In the genomic region with DNA sequence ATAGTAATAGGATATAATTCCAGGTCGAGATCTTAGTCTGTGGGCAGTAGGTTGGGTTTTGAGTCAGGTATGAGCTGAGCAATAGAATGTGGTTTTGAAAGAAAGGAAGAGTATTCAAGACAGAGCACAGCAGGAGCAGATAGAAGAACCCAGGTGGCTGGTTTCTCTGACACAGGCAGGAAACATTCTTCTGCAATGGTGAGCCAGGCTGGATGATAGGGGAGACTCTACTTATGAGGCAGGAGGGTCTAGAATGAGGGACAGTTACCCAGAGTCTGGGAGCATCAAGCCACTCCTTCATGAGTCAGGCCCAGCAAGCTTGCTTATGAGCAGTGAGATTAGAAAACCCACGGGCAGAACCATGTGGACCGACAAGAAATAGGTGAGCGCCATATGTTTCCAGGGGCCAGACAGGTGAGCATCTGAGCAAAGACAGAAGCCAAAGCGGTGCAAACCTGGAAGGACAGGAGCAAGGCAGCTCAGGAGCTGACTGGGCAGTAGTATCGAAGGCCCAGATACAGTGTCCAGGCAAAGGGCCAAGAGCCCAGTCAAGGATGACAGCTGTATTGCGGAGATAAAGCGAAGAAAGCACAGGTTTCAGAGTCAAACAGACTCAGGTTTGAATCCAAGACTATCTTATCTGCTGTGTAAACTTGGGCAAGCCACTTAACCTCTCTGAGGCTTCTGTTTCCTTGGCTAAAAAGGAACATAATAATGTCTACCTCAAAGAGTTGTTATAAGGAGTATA, we compare ENCODE assay signal across 1 cellular context.
A peak's percentile ranks its signal among the peaks of the same experiment; 100 is the strongest.
TF ChIP-seq lines count a peak whose summit lies in the region.

No MANE protein-coding gene starts in this region.

TF ChIP-seq in K562, 482 proteins besides CTCF, POLR2A, EP300 and RAD21 (continued from another document and continues in another):
- no peak for TF ChIP-seq XRCC4 (IDR thresholded peaks at IDR 0.05; ENCODE audit: extremely low read depth, insufficient read depth, insufficient read length)
- TF ChIP-seq NR2C1 (IDR thresholded peaks at IDR 0.05): no peak
- TF ChIP-seq NR2C1 (tag; IDR thresholded peaks at IDR 0.05): no peak
- TF ChIP-seq ZNF324 (CRISPR knock-in tag; IDR thresholded peaks at IDR 0.05): no peak
- TF ChIP-seq ZBED1 (IDR thresholded peaks at IDR 0.05): no peak
- TF ChIP-seq GATAD2B (IDR thresholded peaks at IDR 0.05; ENCODE audit: borderline replicate concordance): no peak
- TF ChIP-seq CHCHD3 (CRISPR knock-in tag; IDR thresholded peaks at IDR 0.05): no peak
- TF ChIP-seq, protein P1, sequence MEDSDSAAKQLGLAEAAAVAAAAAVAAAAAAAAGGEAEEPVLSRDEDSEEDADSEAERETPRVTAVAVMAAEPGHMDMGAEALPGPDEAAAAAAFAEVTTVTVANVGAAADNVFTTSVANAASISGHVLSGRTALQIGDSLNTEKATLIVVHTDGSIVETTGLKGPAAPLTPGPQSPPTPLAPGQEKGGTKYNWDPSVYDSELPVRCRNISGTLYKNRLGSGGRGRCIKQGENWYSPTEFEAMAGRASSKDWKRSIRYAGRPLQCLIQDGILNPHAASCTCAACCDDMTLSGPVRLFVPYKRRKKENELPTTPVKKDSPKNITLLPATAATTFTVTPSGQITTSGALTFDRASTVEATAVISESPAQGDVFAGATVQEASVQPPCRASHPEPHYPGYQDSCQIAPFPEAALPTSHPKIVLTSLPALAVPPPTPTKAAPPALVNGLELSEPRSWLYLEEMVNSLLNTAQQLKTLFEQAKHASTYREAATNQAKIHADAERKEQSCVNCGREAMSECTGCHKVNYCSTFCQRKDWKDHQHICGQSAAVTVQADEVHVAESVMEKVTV (CRISPR knock-in tag; IDR thresholded peaks at IDR 0.05): no peak
- no peak for TF ChIP-seq SAFB2 (IDR thresholded peaks at IDR 0.05; ENCODE audit: borderline replicate concordance, low read depth, low read length, severe bottlenecking)
- TF ChIP-seq ZNF146 (CRISPR knock-in tag; IDR thresholded peaks at IDR 0.05; ENCODE audit: unreplicated experiment): no peak
- TF ChIP-seq TCF3 (CRISPR knock-in tag; IDR thresholded peaks at IDR 0.05): peak; percentile 89
- TF ChIP-seq, protein P2, sequence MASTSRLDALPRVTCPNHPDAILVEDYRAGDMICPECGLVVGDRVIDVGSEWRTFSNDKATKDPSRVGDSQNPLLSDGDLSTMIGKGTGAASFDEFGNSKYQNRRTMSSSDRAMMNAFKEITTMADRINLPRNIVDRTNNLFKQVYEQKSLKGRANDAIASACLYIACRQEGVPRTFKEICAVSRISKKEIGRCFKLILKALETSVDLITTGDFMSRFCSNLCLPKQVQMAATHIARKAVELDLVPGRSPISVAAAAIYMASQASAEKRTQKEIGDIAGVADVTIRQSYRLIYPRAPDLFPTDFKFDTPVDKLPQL (IDR thresholded peaks at IDR 0.05; ENCODE audit: extremely low read depth, insufficient read length): no peak
- no peak for TF ChIP-seq PCBP2 (IDR thresholded peaks at IDR 0.05; ENCODE audit: low read depth, low read length, poor library complexity, severe bottlenecking)
- TF ChIP-seq ZNF253 (CRISPR knock-in tag; conservative IDR thresholded peaks at IDR 0.05): no peak
- no peak for TF ChIP-seq BRD9 (IDR thresholded peaks at IDR 0.05; ENCODE audit: low read depth, partially characterized antibody)
- no peak for TF ChIP-seq HCFC1 (IDR thresholded peaks at IDR 0.05; ENCODE audit: low read depth, low read length)
- TF ChIP-seq MYNN (IDR thresholded peaks at IDR 0.05): no peak
- no peak for TF ChIP-seq MYNN (CRISPR knock-in tag; IDR thresholded peaks at IDR 0.05)
- TF ChIP-seq, protein P3, sequence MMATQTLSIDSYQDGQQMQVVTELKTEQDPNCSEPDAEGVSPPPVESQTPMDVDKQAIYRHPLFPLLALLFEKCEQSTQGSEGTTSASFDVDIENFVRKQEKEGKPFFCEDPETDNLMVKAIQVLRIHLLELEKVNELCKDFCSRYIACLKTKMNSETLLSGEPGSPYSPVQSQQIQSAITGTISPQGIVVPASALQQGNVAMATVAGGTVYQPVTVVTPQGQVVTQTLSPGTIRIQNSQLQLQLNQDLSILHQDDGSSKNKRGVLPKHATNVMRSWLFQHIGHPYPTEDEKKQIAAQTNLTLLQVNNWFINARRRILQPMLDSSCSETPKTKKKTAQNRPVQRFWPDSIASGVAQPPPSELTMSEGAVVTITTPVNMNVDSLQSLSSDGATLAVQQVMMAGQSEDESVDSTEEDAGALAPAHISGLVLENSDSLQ (IDR thresholded peaks at IDR 0.05): 0 out of 2 replicates have a peak, but pooled peaks have one; percentile 11
- TF ChIP-seq MCM3 (IDR thresholded peaks at IDR 0.05): no peak
- peak in 1 of 2 experiments; percentile 37; a peak in 1 of 4 replicates for TF ChIP-seq ZMIZ1 (IDR thresholded peaks at IDR 0.05; ENCODE audit: low read depth in 2 of 2, low read length in 2 of 2)
- TF ChIP-seq MTA3 (IDR thresholded peaks at IDR 0.05; ENCODE audit: borderline replicate concordance): no peak
- TF ChIP-seq ZNF134 (CRISPR knock-in tag; conservative IDR thresholded peaks at IDR 0.05): no peak
- TF ChIP-seq ZNF282 (CRISPR knock-in tag; IDR thresholded peaks at IDR 0.05): no peak
- no peak for TF ChIP-seq GABPA (tag; conservative IDR thresholded peaks at IDR 0.05; ENCODE audit: low read depth)
- no peak for TF ChIP-seq TCFL5 (CRISPR knock-in tag; conservative IDR thresholded peaks at IDR 0.05)
- TF ChIP-seq E2F3 (CRISPR knock-in tag; IDR thresholded peaks at IDR 0.05): no peak
- TF ChIP-seq ZNF785 (CRISPR knock-in tag; IDR thresholded peaks at IDR 0.05): no peak
- no peak for TF ChIP-seq TEAD1 (CRISPR knock-in tag; IDR thresholded peaks at IDR 0.05)
- no peak for TF ChIP-seq MAFK (IDR thresholded peaks at IDR 0.05; ENCODE audit: low read length)
- no peak for TF ChIP-seq SETDB1 (IDR thresholded peaks at IDR 0.05; ENCODE audit: low read length)
- 0 out of 2 replicates have a peak, but pooled peaks have one; percentile 43 for TF ChIP-seq POLR2AphosphoS5 (IDR thresholded peaks at IDR 0.05; ENCODE audit: control insufficient read depth, insufficient read depth, low read depth, low read length)
- TF ChIP-seq MAFF (IDR thresholded peaks at IDR 0.05; ENCODE audit: low read length): no peak
- TF ChIP-seq NONO (IDR thresholded peaks at IDR 0.05; ENCODE audit: low read depth in 2 of 2, low read length in 1 of 2): no peak
- no peak for TF ChIP-seq IFI16 (CRISPR knock-in tag; IDR thresholded peaks at IDR 0.05)
- TF ChIP-seq ZSCAN29 (IDR thresholded peaks at IDR 0.05): no peak
- no peak for TF ChIP-seq ZKSCAN1 (IDR thresholded peaks at IDR 0.05; ENCODE audit: low read depth, low read length)
- TF ChIP-seq, protein P4, sequence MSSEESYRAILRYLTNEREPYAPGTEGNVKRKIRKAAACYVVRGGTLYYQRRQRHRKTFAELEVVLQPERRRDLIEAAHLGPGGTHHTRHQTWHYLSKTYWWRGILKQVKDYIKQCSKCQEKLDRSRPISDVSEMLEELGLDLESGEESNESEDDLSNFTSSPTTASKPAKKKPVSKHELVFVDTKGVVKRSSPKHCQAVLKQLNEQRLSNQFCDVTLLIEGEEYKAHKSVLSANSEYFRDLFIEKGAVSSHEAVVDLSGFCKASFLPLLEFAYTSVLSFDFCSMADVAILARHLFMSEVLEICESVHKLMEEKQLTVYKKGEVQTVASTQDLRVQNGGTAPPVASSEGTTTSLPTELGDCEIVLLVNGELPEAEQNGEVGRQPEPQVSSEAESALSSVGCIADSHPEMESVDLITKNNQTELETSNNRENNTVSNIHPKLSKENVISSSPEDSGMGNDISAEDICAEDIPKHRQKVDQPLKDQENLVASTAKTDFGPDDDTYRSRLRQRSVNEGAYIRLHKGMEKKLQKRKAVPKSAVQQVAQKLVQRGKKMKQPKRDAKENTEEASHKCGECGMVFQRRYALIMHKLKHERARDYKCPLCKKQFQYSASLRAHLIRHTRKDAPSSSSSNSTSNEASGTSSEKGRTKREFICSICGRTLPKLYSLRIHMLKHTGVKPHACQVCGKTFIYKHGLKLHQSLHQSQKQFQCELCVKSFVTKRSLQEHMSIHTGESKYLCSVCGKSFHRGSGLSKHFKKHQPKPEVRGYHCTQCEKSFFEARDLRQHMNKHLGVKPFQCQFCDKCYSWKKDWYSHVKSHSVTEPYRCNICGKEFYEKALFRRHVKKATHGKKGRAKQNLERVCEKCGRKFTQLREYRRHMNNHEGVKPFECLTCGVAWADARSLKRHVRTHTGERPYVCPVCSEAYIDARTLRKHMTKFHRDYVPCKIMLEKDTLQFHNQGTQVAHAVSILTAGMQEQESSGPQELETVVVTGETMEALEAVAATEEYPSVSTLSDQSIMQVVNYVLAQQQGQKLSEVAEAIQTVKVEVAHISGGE (CRISPR knock-in tag; IDR thresholded peaks at IDR 0.05): no peak
- TF ChIP-seq, protein P5, sequence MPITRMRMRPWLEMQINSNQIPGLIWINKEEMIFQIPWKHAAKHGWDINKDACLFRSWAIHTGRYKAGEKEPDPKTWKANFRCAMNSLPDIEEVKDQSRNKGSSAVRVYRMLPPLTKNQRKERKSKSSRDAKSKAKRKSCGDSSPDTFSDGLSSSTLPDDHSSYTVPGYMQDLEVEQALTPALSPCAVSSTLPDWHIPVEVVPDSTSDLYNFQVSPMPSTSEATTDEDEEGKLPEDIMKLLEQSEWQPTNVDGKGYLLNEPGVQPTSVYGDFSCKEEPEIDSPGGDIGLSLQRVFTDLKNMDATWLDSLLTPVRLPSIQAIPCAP (CRISPR knock-in tag; IDR thresholded peaks at IDR 0.05; ENCODE audit: borderline replicate concordance): no peak
- TF ChIP-seq YY1 (IDR thresholded peaks at IDR 0.05; ENCODE audit: borderline replicate concordance in 1 of 3, control insufficient read depth in 1 of 3, extremely low read depth in 1 of 3, insufficient read depth in 3 of 3, insufficient read length in 1 of 3, insufficient replicate concordance in 2 of 3, low read depth in 1 of 3, low read length in 2 of 3): no peak
- no peak for TF ChIP-seq SIX5 (IDR thresholded peaks at IDR 0.05; ENCODE audit: borderline replicate concordance in 1 of 2, insufficient read depth in 1 of 2, low read depth in 1 of 2, low read length in 2 of 2)
- no peak for TF ChIP-seq PATZ1 (CRISPR knock-in tag; IDR thresholded peaks at IDR 0.05; ENCODE audit: borderline replicate concordance)
- TF ChIP-seq RB1 (IDR thresholded peaks at IDR 0.05; ENCODE audit: low read depth): no peak
- no peak for TF ChIP-seq E2F8 (IDR thresholded peaks at IDR 0.05; ENCODE audit: low read depth, partially characterized antibody)
- TF ChIP-seq ZNF551 (CRISPR knock-in tag; IDR thresholded peaks at IDR 0.05): no peak
- no peak for TF ChIP-seq NR1H2 (CRISPR knock-in tag; IDR thresholded peaks at IDR 0.05)
- TF ChIP-seq ZNF408 (CRISPR knock-in tag; IDR thresholded peaks at IDR 0.05; ENCODE audit: low read depth): no peak
- no peak for TF ChIP-seq ESRRB (CRISPR knock-in tag; IDR thresholded peaks at IDR 0.05; ENCODE audit: borderline replicate concordance)
- no peak for TF ChIP-seq PPARD (CRISPR knock-in tag; IDR thresholded peaks at IDR 0.05)
- TF ChIP-seq MAX (CRISPR knock-in tag; IDR thresholded peaks at IDR 0.05): no peak
- no peak for TF ChIP-seq LEF1 (IDR thresholded peaks at IDR 0.05)
